In the genomic region with DNA sequence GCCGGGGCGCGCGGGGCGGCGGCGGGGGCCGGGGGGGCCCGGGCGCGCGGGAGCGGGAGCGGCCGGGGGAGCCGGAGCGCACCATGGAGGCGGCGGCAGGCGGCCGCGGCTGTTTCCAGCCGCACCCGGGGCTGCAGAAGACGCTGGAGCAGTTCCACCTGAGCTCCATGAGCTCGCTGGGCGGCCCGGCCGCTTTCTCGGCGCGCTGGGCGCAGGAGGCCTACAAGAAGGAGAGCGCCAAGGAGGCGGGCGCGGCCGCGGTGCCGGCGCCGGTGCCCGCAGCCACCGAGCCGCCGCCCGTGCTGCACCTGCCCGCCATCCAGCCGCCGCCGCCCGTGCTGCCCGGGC, we compare ENCODE assay signal across 8 cellular contexts. TPM values are rescaled to one million over a fixed set of nuclear protein-coding genes. Genes with fewer than 3 reads are reported as not detected.
DNase-seq lines count a peak whose midpoint lies in the region; ATAC-seq and TF ChIP-seq lines count a peak whose summit lies in the region.

No MANE protein-coding gene starts in this region.

- DNase-seq in GM23338 (ENCODE audit: low spot score): peak; percentile 23
- peak in 2 of 7 donors; percentile 39 to 60 for DNase-seq in adrenal gland
- DNase-seq in iris pigment epithelial cell (ENCODE audit: low read depth): peak; percentile 45
- peak in 1 of 2 donors; percentile 68 for DNase-seq in suprapubic skin (ENCODE audit: low spot score in 2 of 2)
- DNase-seq in GM13976 (ENCODE audit: low spot score): no peak

- no peak for ATAC-seq in GM23338
- no peak for ATAC-seq in HG02885 (IDR thresholded peaks at IDR 0.05; ENCODE audit: poor library complexity, unreplicated experiment)
- ATAC-seq in GM21515 (IDR thresholded peaks at IDR 0.05; ENCODE audit: unreplicated experiment): no peak

- TF ChIP-seq POLR2A in adrenal gland (IDR thresholded peaks at IDR 0.05): no peak
- no peak for TF ChIP-seq POLR2A in suprapubic skin (IDR thresholded peaks at IDR 0.05)

- peak overlapping the region; percentile 84 for H3K27ac ChIP-seq in 22Rv1
- no peak overlapping the region for H3K27ac ChIP-seq in GM23338 (ENCODE audit: low read depth)
- H3K27ac ChIP-seq in adrenal gland: peak overlapping the region; percentile 21 to 96 (median 78)
- H3K27ac ChIP-seq in suprapubic skin: peak overlapping the region; percentile 91

- H3K4me3 ChIP-seq in GM23338: peak overlapping the region; percentile 85
- H3K4me3 ChIP-seq in adrenal gland: peak overlapping the region in 2 of 4 donors; percentile 24 to 82
- peak overlapping the region; percentile 75 for H3K4me3 ChIP-seq in suprapubic skin

- intact Hi-C loops in adrenal gland (cut with DNase I): no loop called here

- H3K9me3 ChIP-seq in adrenal gland (replicated peaks in 1 of 3) (no peaks in the 10 kb centered on the region), suprapubic skin (no peaks in the 10 kb centered on the region)

- no peaks in the 10 kb centered on the region for H3K9me2 ChIP-seq in GM23338 (ENCODE audit: insufficient read depth)

- no peak overlapping the region for H3K27ac Mint-ChIP-seq in GM23338

- H3K27me3 ChIP-seq in GM23338 (ENCODE audit: insufficient read depth) (no peaks in the 10 kb centered on the region), adrenal gland (no peaks in the 10 kb centered on the region), suprapubic skin (no peaks in the 10 kb centered on the region)

- H3K27me3 Mint-ChIP-seq in GM23338 (ENCODE audit: insufficient read depth, low read depth, poor library complexity): peaks cover 16% of the 10 kb centered on the region

- peaks cover 11% of the 10 kb centered on the region; the same call in 1 of the 2 replicates for H3F3A ChIP-seq in GM23338 (replicated peaks; ENCODE audit: low read depth)

- TF ChIP-seq CTCF in 22Rv1 (IDR thresholded peaks at IDR 0.05): no peak
- no peak for TF ChIP-seq CTCF in GM23338 (conservative IDR thresholded peaks at IDR 0.05; ENCODE audit: low read depth in 2 of 2)
- no peak for TF ChIP-seq CTCF in adrenal gland (IDR thresholded peaks at IDR 0.05)
- no peak for TF ChIP-seq CTCF in suprapubic skin (IDR thresholded peaks at IDR 0.05)
- TF ChIP-seq CTCF in GM13976 (IDR thresholded peaks at IDR 0.05; ENCODE audit: borderline replicate concordance, control extremely low read depth, extremely low read depth, insufficient read depth, missing control alignments): no peak

- H3K36me3 ChIP-seq in GM23338 (ENCODE audit: insufficient read depth): no peaks in the 10 kb centered on the region
- no peaks in the 10 kb centered on the region for H3K36me3 ChIP-seq in adrenal gland (replicated peaks in 1 of 2)
- no peaks in the 10 kb centered on the region for H3K36me3 ChIP-seq in suprapubic skin

- in situ Hi-C loops in GM13976 (cut with MboI; ENCODE audit: low sequenced_read_pairs, unreplicated experiment): no loop called here

- no peak for TF ChIP-seq EP300 in suprapubic skin (IDR thresholded peaks at IDR 0.05)

- H3K79me2 ChIP-seq in GM23338 (replicated peaks; ENCODE audit: insufficient read depth): peaks cover 49% of the 10 kb centered on the region

- peaks cover 31% of the 10 kb centered on the region for H4K20me1 ChIP-seq in GM23338 (replicated peaks; ENCODE audit: insufficient read depth)

- peaks cover 10% of the 10 kb centered on the region for H3K36me3 Mint-ChIP-seq in GM23338 (ENCODE audit: low read depth)

- H2AFZ ChIP-seq in GM23338: no peak overlapping the region

- H3K4me3 Mint-ChIP-seq in GM23338: peak overlapping the region; percentile 97

- no peaks in the 10 kb centered on the region; the same call in 2 of the 3 replicates for H3K9me3 Mint-ChIP-seq in GM23338

- peaks cover 32% of the 10 kb centered on the region for H3K4me1 Mint-ChIP-seq in GM23338

- H3K4me1 ChIP-seq in GM23338 (ENCODE audit: insufficient read depth) (peaks cover 28% of the 10 kb centered on the region; the same call in 1 of the 2 replicates), adrenal gland (replicated peaks in 1 of 2) (peaks cover 48 to 49% of the 10 kb centered on the region in 2 donors), suprapubic skin (peaks cover 55% of the 10 kb centered on the region)

- H3K4me2 ChIP-seq in GM23338: peak overlapping the region; percentile 99

- 1% methylated on average over 26 to 50 of the region's 53 CpGs; no CpG with 5 or more reads in 2 of the 4 donors for WGBS in adrenal gland, 4 donors
- WGBS in suprapubic skin: 4% methylated on average over 5 of the region's 53 CpGs

TF ChIP-seq in GM23338, 12 proteins besides CTCF, POLR2A, EP300 and RAD21 (continues in another document):
- TF ChIP-seq JUNB (IDR thresholded peaks at IDR 0.05; ENCODE audit: unreplicated experiment) (no peak), POLR2AphosphoS5 (IDR thresholded peaks at IDR 0.05; ENCODE audit: low read depth) (no peak), ZNF114 (CRISPR knock-in tag; IDR thresholded peaks at IDR 0.05) (no peak), STAT1 (IDR thresholded peaks at IDR 0.05; ENCODE audit: unreplicated experiment) (no peak), ZNF331 (CRISPR knock-in tag; IDR thresholded peaks at IDR 0.05; ENCODE audit: low read depth) (no peak)
- TF ChIP-seq, protein P1, sequence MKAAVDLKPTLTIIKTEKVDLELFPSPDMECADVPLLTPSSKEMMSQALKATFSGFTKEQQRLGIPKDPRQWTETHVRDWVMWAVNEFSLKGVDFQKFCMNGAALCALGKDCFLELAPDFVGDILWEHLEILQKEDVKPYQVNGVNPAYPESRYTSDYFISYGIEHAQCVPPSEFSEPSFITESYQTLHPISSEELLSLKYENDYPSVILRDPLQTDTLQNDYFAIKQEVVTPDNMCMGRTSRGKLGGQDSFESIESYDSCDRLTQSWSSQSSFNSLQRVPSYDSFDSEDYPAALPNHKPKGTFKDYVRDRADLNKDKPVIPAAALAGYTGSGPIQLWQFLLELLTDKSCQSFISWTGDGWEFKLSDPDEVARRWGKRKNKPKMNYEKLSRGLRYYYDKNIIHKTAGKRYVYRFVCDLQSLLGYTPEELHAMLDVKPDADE (IDR thresholded peaks at IDR 0.05): no peak

RNA-seq across cellular contexts. Expression of gene SKI, which starts 0.5 kb away (rescaled TPM):
- total RNA-seq in GM23338 (2014; rRNA removed; shearing (Covaris generic)): 62.8 and 66.8 TPM in 2 replicates
- polyA plus RNA-seq in GM23338 (2016; fragmentation: Nextera tagmentation; extraction: Ambion mirVana): 9.3 and 10.4 TPM in 2 replicates
- total RNA-seq in adrenal gland: 10 to 100 TPM; 30.6 to 53.6 (median 43.7) TPM
- 10 to 100 TPM in 2 of 3 donors, 1 to 10 TPM in 1; 9.4 to 21.2 (median 10.8) TPM for polyA plus RNA-seq in adrenal gland
- 10 to 100 TPM; 51.8 to 91.2 (median 68.1) TPM for total RNA-seq in suprapubic skin

RNA-seq across cellular contexts. Expression of gene FAAP20, which starts 34.1 kb away (rescaled TPM):
- 54.3 and 79.1 TPM in 2 replicates for total RNA-seq in GM23338 (2014; rRNA removed; shearing (Covaris generic))
- polyA plus RNA-seq in GM23338 (2016; fragmentation: Nextera tagmentation; extraction: Ambion mirVana) (167 and 173 TPM in 2 replicates), adrenal gland (100 to 1,000 TPM in 2 of 3 donors, 1 to 10 TPM in 1; 2.7 to 185 (median 160) TPM)
- total RNA-seq in adrenal gland (100 to 1,000 TPM in 1 of 8 donors, 10 to 100 TPM in 7; 26.4 to 106 (median 62.0) TPM), suprapubic skin (10 to 100 TPM; 18.6 to 47.3 (median 24.9) TPM)
